Comparison of ENCODE assay signal across 1 cellular context in the genomic region with DNA sequence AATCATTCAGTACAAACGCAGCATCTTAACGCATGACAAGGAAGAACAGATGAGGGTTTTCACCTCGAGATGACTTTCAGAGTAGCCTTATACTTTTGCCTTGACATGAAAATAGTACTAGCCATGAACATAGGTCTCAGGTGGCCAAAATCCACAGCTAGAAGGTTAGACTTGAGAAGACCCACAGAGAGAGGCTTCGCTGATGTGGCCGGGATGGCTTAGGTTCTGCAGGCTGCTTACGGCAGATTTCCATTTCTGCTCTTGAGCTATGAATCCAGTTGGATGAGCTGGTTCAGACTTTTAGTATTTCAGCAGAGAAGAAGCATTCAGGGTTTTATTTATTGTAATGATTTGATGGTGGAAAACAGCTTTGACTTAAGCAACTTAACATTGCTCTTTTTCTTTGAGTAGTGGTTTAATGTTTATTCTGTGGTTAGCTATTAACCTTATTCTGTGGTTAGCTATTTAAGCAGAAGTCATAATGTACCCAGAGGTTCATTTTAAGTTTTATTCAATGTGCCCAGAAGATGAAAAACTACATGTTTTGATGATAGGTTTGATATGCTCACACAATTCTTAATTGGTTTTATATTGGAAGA.
TF ChIP-seq lines count a peak whose summit lies in the region.

No MANE protein-coding gene starts in this region.

TF ChIP-seq in liver, 16 proteins besides CTCF, POLR2A, EP300 and RAD21 (continued from another document):
- TF ChIP-seq, protein P1, sequence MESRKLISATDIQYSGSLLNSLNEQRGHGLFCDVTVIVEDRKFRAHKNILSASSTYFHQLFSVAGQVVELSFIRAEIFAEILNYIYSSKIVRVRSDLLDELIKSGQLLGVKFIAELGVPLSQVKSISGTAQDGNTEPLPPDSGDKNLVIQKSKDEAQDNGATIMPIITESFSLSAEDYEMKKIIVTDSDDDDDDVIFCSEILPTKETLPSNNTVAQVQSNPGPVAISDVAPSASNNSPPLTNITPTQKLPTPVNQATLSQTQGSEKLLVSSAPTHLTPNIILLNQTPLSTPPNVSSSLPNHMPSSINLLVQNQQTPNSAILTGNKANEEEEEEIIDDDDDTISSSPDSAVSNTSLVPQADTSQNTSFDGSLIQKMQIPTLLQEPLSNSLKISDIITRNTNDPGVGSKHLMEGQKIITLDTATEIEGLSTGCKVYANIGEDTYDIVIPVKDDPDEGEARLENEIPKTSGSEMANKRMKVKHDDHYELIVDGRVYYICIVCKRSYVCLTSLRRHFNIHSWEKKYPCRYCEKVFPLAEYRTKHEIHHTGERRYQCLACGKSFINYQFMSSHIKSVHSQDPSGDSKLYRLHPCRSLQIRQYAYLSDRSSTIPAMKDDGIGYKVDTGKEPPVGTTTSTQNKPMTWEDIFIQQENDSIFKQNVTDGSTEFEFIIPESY (IDR thresholded peaks at IDR 0.05) = no peak
